Comparison of ENCODE assay signal across 8 cellular contexts in genomic region chr10:71850745-71851629, GRCh38. TPM values are rescaled to one million over a fixed set of nuclear protein-coding genes. Genes with fewer than 3 reads are reported as not detected.
A peak's percentile ranks its signal among the peaks of the same experiment; 100 is the strongest.
DNase-seq lines count a peak whose midpoint lies in the region; ATAC-seq, FAIRE-seq and TF ChIP-seq lines count a peak whose summit lies in the region.

Gene PSAP (minus strand): TSS chr10:71851251. CDS start chr10:71851221, 30 bp downstream.

- H3K4me1 ChIP-seq in astrocyte (ENCODE audit: insufficient read depth, low read length) (peaks cover 22% of the 10 kb centered on the region), right cardiac atrium (ENCODE audit: control insufficient read depth, insufficient read depth, low read length) (peaks cover 7% of the 10 kb centered on the region), uterus (peaks cover 0 to 5% of the 10 kb centered on the region in 2 donors)

- DNase-seq in NCI-H2029 (lab: John Stamatoyannopoulos, UW) (peak; percentile 86), T-helper 22 cell (ENCODE audit: low read depth) (peak; percentile 95), astrocyte (ENCODE audit: low read depth) (peak; percentile 89), right cardiac atrium (peak; percentile 100), pulmonary artery endothelial cell (ENCODE audit: low read depth, low spot score) (peak; percentile 89), uterus (peak; percentile 99)

- TF ChIP-seq CTCF in astrocyte (IDR thresholded peaks at IDR 0.05; ENCODE audit: insufficient read depth, low read depth, low read length) (no peak), uterus (IDR thresholded peaks at IDR 0.05) (peak in 2 of 4 experiments; percentile 6 to 15)

- peak within 1 kb of the TSS; percentile 99 for H3K4me3 Mint-ChIP-seq in astrocyte (ENCODE audit: unreplicated experiment)

- FAIRE-seq in astrocyte (lab: Jason Lieb, UNC): no peak

- peaks cover 23% of the 10 kb centered on the region for H3K4me1 Mint-ChIP-seq in astrocyte (ENCODE audit: low read depth, unreplicated experiment)

- H3K9me3 ChIP-seq in astrocyte (ENCODE audit: insufficient read depth, low read depth, low read length) (no peaks in the 10 kb centered on the region), right cardiac atrium (ENCODE audit: control insufficient read depth, low read length) (no peaks in the 10 kb centered on the region), uterus (no peaks in the 10 kb centered on the region)

- peak within 1 kb of the TSS; percentile 96 for H3K9ac ChIP-seq in astrocyte (ENCODE audit: low read length)

- H3K4me2 ChIP-seq in astrocyte (ENCODE audit: low read length): peak within 1 kb of the TSS; percentile 84

- H3K27me3 ChIP-seq in astrocyte (ENCODE audit: insufficient read depth, low read length): no peaks in the 10 kb centered on the region
- no peaks in the 10 kb centered on the region for H3K27me3 ChIP-seq in right cardiac atrium (ENCODE audit: control insufficient read depth, insufficient read depth)
- no peaks in the 10 kb centered on the region for H3K27me3 ChIP-seq in uterus

- WGBS in right cardiac atrium: 4% methylated on average over 56 of the region's 56 CpGs

- H3K36me3 ChIP-seq in astrocyte (ENCODE audit: insufficient read depth, low read length) (no peaks in the 10 kb centered on the region), uterus (no peaks in the 10 kb centered on the region)

- ATAC-seq in GM18502 (IDR thresholded peaks at IDR 0.05; ENCODE audit: poor library complexity, unreplicated experiment): peak; percentile 86
- peak; percentile 82 for ATAC-seq in HG02973 (IDR thresholded peaks at IDR 0.05; ENCODE audit: unreplicated experiment)
- ATAC-seq in right cardiac atrium: peak; percentile 98 to 99

- intact Hi-C loops in right cardiac atrium (cut with DNase I) (no loop called here), uterus (cut with DNase I; ENCODE audit: low total_unique reads) (no loop called here)

- H3K36me3 Mint-ChIP-seq in astrocyte (ENCODE audit: low read depth, unreplicated experiment): peaks cover 4% of the 10 kb centered on the region

- peak within 1 kb of the TSS; percentile 53 for H2AFZ ChIP-seq in astrocyte (ENCODE audit: low read depth, low read length)

- peak within 1 kb of the TSS; percentile 78 for H3K4me3 ChIP-seq in astrocyte (ENCODE audit: insufficient read depth, low read depth, low read length)
- peak within 1 kb of the TSS; percentile 73 for H3K4me3 ChIP-seq in right cardiac atrium (ENCODE audit: low read length)
- H3K4me3 ChIP-seq in uterus: peak within 1 kb of the TSS; percentile 65 to 88

- peaks cover 2% of the 10 kb centered on the region for H3K27me3 Mint-ChIP-seq in astrocyte (ENCODE audit: low read depth, unreplicated experiment)

- TF ChIP-seq POLR2A in uterus (IDR thresholded peaks at IDR 0.05): peak; percentile 97 to 99

- H4K20me1 ChIP-seq in astrocyte (ENCODE audit: insufficient read depth, low read length): peaks cover 47% of the 10 kb centered on the region

- H3K79me2 ChIP-seq in astrocyte (ENCODE audit: insufficient read depth, low read length): peaks cover 51% of the 10 kb centered on the region

- H3K27ac ChIP-seq in astrocyte (ENCODE audit: low read depth, low read length): peak within 1 kb of the TSS; percentile 96
- peak within 1 kb of the TSS; percentile 98 for H3K27ac ChIP-seq in right cardiac atrium (ENCODE audit: low read length)
- peak within 1 kb of the TSS; percentile 92 to 100 for H3K27ac ChIP-seq in uterus

- H3K27ac Mint-ChIP-seq in astrocyte (ENCODE audit: unreplicated experiment): peak within 1 kb of the TSS; percentile 83

- H3K9me3 Mint-ChIP-seq in astrocyte (ENCODE audit: unreplicated experiment): no peaks in the 10 kb centered on the region

RNA-seq across cellular contexts. Expression of gene PSAP, which starts in this region (rescaled TPM):
- total RNA-seq in astrocyte (1,120 and 1,191 TPM in 2 replicates), right cardiac atrium (1,000 to 10,000 TPM; 1,345 to 1,678 (median 1,522) TPM), pulmonary artery endothelial cell (664 and 790 TPM in 2 replicates), uterus (100 to 1,000 TPM; 603 to 903 (median 759) TPM)
- polyA plus RNA-seq in right cardiac atrium: 897 TPM

Comparison
In these comparisons a context has a peak if more than half of its experiments do, and no peak if none do; other contexts are left out.
1. Peak in every context shown above with its lines: DNase-seq, ATAC-seq, H3K4me3 ChIP-seq and H3K27ac ChIP-seq.